ENCODE assay signal across 9 cellular contexts in the genomic region with DNA sequence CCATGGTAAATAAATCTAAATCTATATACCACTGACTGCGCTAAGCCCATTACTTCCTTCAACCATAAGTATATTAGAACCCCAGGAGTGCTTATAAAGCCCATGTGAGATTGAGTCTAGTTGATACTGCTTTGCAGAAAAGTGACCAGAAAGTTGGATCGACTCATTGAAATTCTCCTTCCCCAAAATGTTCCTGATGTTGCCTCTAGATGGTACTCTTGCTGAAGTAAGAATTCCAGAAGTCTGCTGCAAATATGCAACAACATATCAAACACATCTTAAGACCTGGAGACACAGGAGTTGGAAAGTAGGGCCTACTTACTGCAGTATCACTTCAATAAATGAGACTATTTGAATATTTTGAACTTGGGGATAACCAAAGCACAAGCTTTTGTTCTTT.
DNase-seq lines count a peak whose midpoint lies in the region; ATAC-seq and TF ChIP-seq lines count a peak whose summit lies in the region.
"Had no signal": no experiment of that assay in that cellular context is flagged by ENCODE, and none has a peak within 500 bp of the region (broad histone marks: within the 10 kb centered on the region; RNA-seq: fewer than 3 reads in every experiment).

No MANE protein-coding gene starts in this region.

- DNase-seq in SIG-M5 treated with dmso at 0.1 percent for 504 hours (lab: John Stamatoyannopoulos, UW; ENCODE audit: unreplicated experiment) (peak; percentile 4), SIG-M5 (lab: John Stamatoyannopoulos, UW) (no peak), RWPE2 (ENCODE audit: low spot score) (no peak), fibroblast of the aortic adventitia (ENCODE audit: low read depth) (peak; percentile 50), stromal cell of bone marrow (ENCODE audit: low read depth) (peak; percentile 13), NCI-H1436 treated with DMSO at 0.1 percent for 48 hours (lab: John Stamatoyannopoulos, UW) (no peak), GOT3 (lab: John Stamatoyannopoulos, UW) (no peak)
- DNase-seq: activated T-cell treated with anti-CD3 and anti-CD28 coated beads, Interleukin-2, amount 50 U/mL, for 4 hours had no signal

- ATAC-seq in RWPE2 (ENCODE audit: low read depth) (no peak), GM18858 (IDR thresholded peaks at IDR 0.05; ENCODE audit: unreplicated experiment) (no peak)
- ATAC-seq: activated T-cell treated with anti-CD3 and anti-CD28 coated beads, Interleukin-2, amount 50 U/mL, for 4 hours had no signal

- H3K4me3 ChIP-seq in RWPE2 (ENCODE audit: severe bottlenecking) (no peak overlapping the region), fibroblast of the aortic adventitia (ENCODE audit: low read depth, low read length) (no peak overlapping the region)

- no peaks in the 10 kb centered on the region for H3K4me1 ChIP-seq in RWPE2 (ENCODE audit: insufficient read depth, poor library complexity, severe bottlenecking)

- H3K9me3 ChIP-seq in RWPE2 (ENCODE audit: severe bottlenecking): peaks cover 3% of the 10 kb centered on the region

- no peaks in the 10 kb centered on the region for H3K27me3 ChIP-seq in RWPE2 (ENCODE audit: insufficient read depth, poor library complexity, severe bottlenecking)

- peak; percentile 70 for TF ChIP-seq CTCF in RWPE2 (IDR thresholded peaks at IDR 0.05; ENCODE audit: poor library complexity, severe bottlenecking)
- TF ChIP-seq CTCF in fibroblast of the aortic adventitia (IDR thresholded peaks at IDR 0.05; ENCODE audit: insufficient read depth, low read length): peak; percentile 51

- no peaks in the 10 kb centered on the region for H3K36me3 ChIP-seq in RWPE2 (ENCODE audit: low read depth)

- no peak overlapping the region for H3K27ac ChIP-seq in RWPE2 (ENCODE audit: poor library complexity, severe bottlenecking)

Comparison
In these comparisons a context has a peak if more than half of its experiments do, and no peak if none do; other contexts are left out.
1. DNase-seq: peak in SIG-M5 treated with dmso at 0.1 percent for 504 hours (single experiment), fibroblast of the aortic adventitia (single experiment) and stromal cell of bone marrow (single experiment); none in SIG-M5 (single experiment), RWPE2 (single experiment), NCI-H1436 treated with DMSO at 0.1 percent for 48 hours (single experiment) and GOT3 (single experiment).